1 cellular context compared by ENCODE assay signal in genomic region chr19:45817725-45818301, GRCh38.
TF ChIP-seq lines count a peak whose summit lies in the region.

No MANE protein-coding gene starts in this region.

TF ChIP-seq in GM12878, 131 proteins besides CTCF, POLR2A, EP300 and RAD21:
- no peak for TF ChIP-seq ASH2L (IDR thresholded peaks at IDR 0.05; ENCODE audit: borderline replicate concordance, low read depth)
- peak; percentile 58; the same call in 1 of the 2 replicates for TF ChIP-seq PAX5 (IDR thresholded peaks at IDR 0.05; ENCODE audit: borderline replicate concordance, low read depth, low read length)
- TF ChIP-seq RB1 (IDR thresholded peaks at IDR 0.05; ENCODE audit: borderline replicate concordance) = no peak
- TF ChIP-seq HCFC1 (IDR thresholded peaks at IDR 0.05; ENCODE audit: low read length) = no peak
- no peak for TF ChIP-seq LARP7 (IDR thresholded peaks at IDR 0.05)
